ENCODE assay signal across 27 cellular contexts in the genomic region with DNA sequence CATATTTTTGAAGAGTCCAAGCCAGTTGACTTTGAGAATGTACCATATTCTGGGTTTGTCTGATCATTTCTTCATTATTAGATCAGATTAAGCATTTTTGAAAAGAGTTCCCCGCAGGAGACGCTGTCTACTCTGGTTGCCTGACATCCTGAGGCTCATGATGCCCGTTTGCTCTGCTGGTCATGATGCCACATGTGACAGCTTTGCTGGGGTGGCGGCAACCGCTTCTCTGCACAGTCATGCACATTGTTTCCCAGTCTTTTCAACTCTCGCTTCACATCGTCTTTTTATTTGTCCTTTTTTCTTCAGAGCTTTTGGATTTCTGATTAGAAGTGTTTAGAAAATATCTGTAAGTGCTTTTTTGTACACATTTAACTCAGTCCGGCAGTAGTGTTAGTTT.
"Had no signal": no experiment of that assay in that cellular context is flagged by ENCODE, and none has a peak within 500 bp of the region (broad histone marks: within the 10 kb centered on the region; RNA-seq: fewer than 3 reads in every experiment).

No MANE protein-coding gene starts in this region.

- DNase-seq: activated effector memory CD4-positive, alpha-beta T cell treated with anti-CD3 and anti-CD28 coated beads, Interleukin-2, amount 50 U/mL, for 16 hours; activated effector memory CD4-positive, alpha-beta T cell treated with Interleukin-2 at 50 U/mL for 16 hours; activated gamma-delta T cell; activated gamma-delta T cell treated with Interleukin-2 at 50 U/mL for 16 hours; activated naive CD4-positive, alpha-beta T cell; activated naive CD4-positive, alpha-beta T cell treated with anti-CD3 and anti-CD28 coated beads for 36 hours; activated naive CD4-positive, alpha-beta T cell treated with anti-CD3 and anti-CD28 coated beads, Interleukin-2, amount 10 ng/mL, durations not matched to agents 7 days and 5 days; activated naive CD4-positive, alpha-beta T cell treated with anti-CD3 and anti-CD28 coated beads, Interleukin-2, amount 50 U/mL, for 16 hours; activated naive CD4-positive, alpha-beta T cell treated with Interleukin-2 at 50 U/mL for 16 hours; activated naive CD8-positive, alpha-beta T cell treated with anti-CD3 and anti-CD28 coated beads for 36 hours; activated naive CD8-positive, alpha-beta T cell treated with anti-CD3 and anti-CD28 coated beads, Interleukin-2, amount 10 ng/mL, durations not matched to agents 7 days and 5 days; activated naive CD8-positive, alpha-beta T cell treated with anti-CD3 and anti-CD28 coated beads, Interleukin-2, amount 50 U/mL, for 24 hours; activated T-cell treated with anti-CD3 and anti-CD28 coated beads, Interleukin-2, amount 50 U/mL, for 24 hours; activated T-cell treated with anti-CD3 and anti-CD28 coated beads, Interleukin-2, amount 50 U/mL, for 4 hours; activated T-cell treated with anti-CD3 and anti-CD28 coated beads, Interleukin-2, amount 50 U/mL, for 48 hours; activated T-cell treated with anti-CD3 and anti-CD28 coated beads, Interleukin-2, amount 50 U/mL, for 72 hours; adrenal gland; amniotic stem cell; amygdala; anterior cingulate cortex; aorta; body of pancreas; brain microvascular endothelial cell; caudate nucleus; central memory CD4-positive, alpha-beta T cell; cerebellar nuclear complex had no signal

- FAIRE-seq: bronchial epithelial cell had no signal
